In genomic region chr22:48097723-48098122, GRCh38 we compare ENCODE assay signal across 12 cellular contexts.
A peak's percentile ranks its signal among the peaks of the same experiment; 100 is the strongest.
DNase-seq lines count a peak whose midpoint lies in the region; ATAC-seq and TF ChIP-seq lines count a peak whose summit lies in the region.
"Had no signal": no experiment of that assay in that cellular context is flagged by ENCODE, and none has a peak within 500 bp of the region (broad histone marks: within the 10 kb centered on the region; RNA-seq: fewer than 3 reads in every experiment).

No MANE protein-coding gene starts in this region.

- H3K27ac Mint-ChIP-seq in activated naive CD4-positive, alpha-beta T cell treated with anti-CD3 and anti-CD28 coated beads, Interleukin-2, amount 10 ng/mL, durations not matched to agents 7 days and 5 days: peak overlapping the region; percentile 98
- H3K27ac Mint-ChIP-seq: dendritic cell treated with granulocyte-macrophage colony-stimulating factor and Interleukin-4, amounts not matched to agents 40 ng/mL and 50 ng/mL, for 4 days had no signal

- H3K27me3 ChIP-seq in Loucy (ENCODE audit: insufficient read depth, low read length, poor library complexity, severe bottlenecking) (no peaks in the 10 kb centered on the region), thymus (ENCODE audit: control insufficient read depth, insufficient read depth) (no peaks in the 10 kb centered on the region), H7 (ENCODE audit: control insufficient read depth, insufficient read depth, low read length) (no peaks in the 10 kb centered on the region)

- H4K20me1 ChIP-seq in Loucy (ENCODE audit: insufficient read depth, low read length, poor library complexity, severe bottlenecking): no peaks in the 10 kb centered on the region

- H3K27ac ChIP-seq in thymus (ENCODE audit: low read depth): peak overlapping the region; percentile 96

- peak; percentile 23 for ATAC-seq in HG02642 (IDR thresholded peaks at IDR 0.05; ENCODE audit: poor library complexity, unreplicated experiment)

- H3K4me3 ChIP-seq in Loucy (ENCODE audit: low read length, poor library complexity, severe bottlenecking) (peak overlapping the region; percentile 59), thymus (ENCODE audit: low read length) (no peak overlapping the region), H7 (ENCODE audit: insufficient read depth, low read depth, low read length) (no peak overlapping the region)
- H3K4me3 ChIP-seq: skin epidermis had no signal

- H2AFZ ChIP-seq in Loucy (ENCODE audit: low read length): peak overlapping the region; percentile 48; the same call in 1 of the 2 replicates

- no peaks in the 10 kb centered on the region for H3K9me2 ChIP-seq in Loucy (replicated peaks; ENCODE audit: low read depth, low read length)

- peaks cover 10% of the 10 kb centered on the region for H3K9me3 Mint-ChIP-seq in activated naive CD4-positive, alpha-beta T cell treated with anti-CD3 and anti-CD28 coated beads, Interleukin-2, amount 10 ng/mL, durations not matched to agents 7 days and 5 days
- H3K9me3 Mint-ChIP-seq: dendritic cell treated with granulocyte-macrophage colony-stimulating factor and Interleukin-4, amounts not matched to agents 40 ng/mL and 50 ng/mL, for 4 days had no signal

- peak overlapping the region; percentile 82 for H3K4me2 ChIP-seq in Loucy (ENCODE audit: low read depth, low read length, poor library complexity, severe bottlenecking)

- DNase-seq in activated naive CD4-positive, alpha-beta T cell treated with anti-CD3 and anti-CD28 coated beads, Interleukin-2, amount 10 ng/mL, durations not matched to agents 7 days and 5 days: no peak
- DNase-seq in activated naive CD4-positive, alpha-beta T cell treated with Interleukin-2 at 50 U/mL for 16 hours: no peak
- DNase-seq in DMS114 treated with DMSO at 0.1 percent for 48 hours (lab: John Stamatoyannopoulos, UW; ENCODE audit: unreplicated experiment): no peak
- no peak for DNase-seq in H7
- no peak for DNase-seq in NCI-H69 (lab: John Stamatoyannopoulos, UW)
- DNase-seq: activated T-cell treated with anti-CD3 and anti-CD28 coated beads, Interleukin-2, amount 50 U/mL, for 48 hours; stimulated activated naive CD4-positive, alpha-beta T cell treated with Interleukin-2 at 50 U/mL for 16 hours had no signal

- H3K36me3 ChIP-seq in Loucy (ENCODE audit: insufficient read depth, low read length) (no peaks in the 10 kb centered on the region), thymus (ENCODE audit: control insufficient read depth, insufficient read depth) (no peaks in the 10 kb centered on the region), H7 (replicated peaks; ENCODE audit: control insufficient read depth, insufficient read depth, low read length) (no peaks in the 10 kb centered on the region)

- H3K9me3 ChIP-seq in Loucy (ENCODE audit: insufficient read depth, low read depth, low read length): no peaks in the 10 kb centered on the region
- H3K9me3 ChIP-seq in thymus (ENCODE audit: control insufficient read depth): no peaks in the 10 kb centered on the region

- 8% methylated on average over 7 of the region's 7 CpGs for WGBS in thymus

- H3K36me3 Mint-ChIP-seq in activated naive CD4-positive, alpha-beta T cell treated with anti-CD3 and anti-CD28 coated beads, Interleukin-2, amount 10 ng/mL, durations not matched to agents 7 days and 5 days: peaks cover 13% of the 10 kb centered on the region

- TF ChIP-seq CTCF in Loucy (conservative IDR thresholded peaks at IDR 0.05; ENCODE audit: low read length): no peak

- H3K27me3 Mint-ChIP-seq in activated naive CD4-positive, alpha-beta T cell treated with anti-CD3 and anti-CD28 coated beads, Interleukin-2, amount 10 ng/mL, durations not matched to agents 7 days and 5 days: peaks cover 47% of the 10 kb centered on the region

- H3K79me2 ChIP-seq in Loucy (ENCODE audit: insufficient read depth, low read length): no peaks in the 10 kb centered on the region

- H3K4me3 Mint-ChIP-seq in activated naive CD4-positive, alpha-beta T cell treated with anti-CD3 and anti-CD28 coated beads, Interleukin-2, amount 10 ng/mL, durations not matched to agents 7 days and 5 days: peak overlapping the region; percentile 29
- H3K4me3 Mint-ChIP-seq: dendritic cell treated with granulocyte-macrophage colony-stimulating factor and Interleukin-4, amounts not matched to agents 40 ng/mL and 50 ng/mL, for 4 days had no signal

- peaks cover 56% of the 10 kb centered on the region for H3K4me1 Mint-ChIP-seq in activated naive CD4-positive, alpha-beta T cell treated with anti-CD3 and anti-CD28 coated beads, Interleukin-2, amount 10 ng/mL, durations not matched to agents 7 days and 5 days

- H3K9ac ChIP-seq in Loucy (ENCODE audit: low read depth, low read length, poor library complexity, severe bottlenecking): peak overlapping the region; percentile 70

- H3K4me1 ChIP-seq in Loucy (ENCODE audit: insufficient read depth, low read length, poor library complexity, severe bottlenecking) (peaks cover 57% of the 10 kb centered on the region), thymus (ENCODE audit: control insufficient read depth, insufficient read depth, low read length) (peaks cover 53% of the 10 kb centered on the region)

- CTCF ChIA-PET in activated naive CD4-positive, alpha-beta T cell treated with anti-CD3 and anti-CD28 coated beads, Interleukin-2, amount 10 ng/mL, durations not matched to agents 7 days and 5 days (lab: Charles Lee): no interaction called here

- H3F3A ChIP-seq in Loucy (ENCODE audit: low read depth): peaks cover 8% of the 10 kb centered on the region; the same call in 1 of the 2 replicates
